Comparison of ENCODE assay signal across 26 cellular contexts in the genomic region with DNA sequence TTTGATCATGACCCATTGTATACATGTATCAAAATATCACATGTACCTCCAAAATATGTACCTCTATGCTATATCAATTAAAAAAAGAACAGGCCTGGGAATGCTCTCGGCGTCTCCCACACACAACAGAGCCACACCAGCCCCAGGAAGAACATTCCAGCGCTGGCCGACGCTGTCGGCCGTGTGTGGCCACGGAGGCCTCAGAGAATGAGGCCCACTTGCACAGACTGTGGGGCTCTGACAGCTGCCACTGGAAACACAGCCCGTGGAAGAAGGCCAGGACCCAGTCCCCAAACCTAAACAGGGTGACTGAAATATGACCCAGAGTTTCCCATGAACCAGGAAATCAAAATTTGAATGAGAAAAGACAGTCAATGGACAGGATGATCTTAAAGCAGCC.
"Had no signal": no experiment of that assay in that cellular context is flagged by ENCODE, and none has a peak within 500 bp of the region (broad histone marks: within the 10 kb centered on the region; RNA-seq: fewer than 3 reads in every experiment).

No MANE protein-coding gene starts in this region.

- H3K9me3 Mint-ChIP-seq: activated CD4-positive, alpha-beta T cell treated with anti-CD3 and anti-CD28 coated beads, Interleukin-2, amount 10 ng/mL, durations not matched to agents 24 days and 14 days; activated naive CD8-positive, alpha-beta T cell treated with anti-CD3 and anti-CD28 coated beads for 36 hours; activated T-cell treated with anti-CD3 and anti-CD28 coated beads, Interleukin-2, amount 50 U/mL, for 24 hours; WTC11 had no signal

- ATAC-seq: activated CD8-positive, alpha-beta memory T cell treated with anti-CD3 and anti-CD28 coated beads, Interleukin-2, amount 10 ng/mL, durations not matched to agents 7 days and 5 days; K562; SK-N-SH treated with all-trans-retinoic acid at 6 μM for 48 hours; WTC11 had no signal

- H3K27ac ChIP-seq: Peyer's patch, RWPE1, SJSA1 had no signal

- H3K4me3 Mint-ChIP-seq: activated CD4-positive, alpha-beta T cell treated with anti-CD3 and anti-CD28 coated beads, Interleukin-2, amount 10 ng/mL, durations not matched to agents 24 days and 14 days; activated CD8-positive, alpha-beta memory T cell treated with anti-CD3 and anti-CD28 coated beads, Interleukin-2, amount 10 ng/mL, durations not matched to agents 7 days and 5 days; activated naive CD8-positive, alpha-beta T cell treated with anti-CD3 and anti-CD28 coated beads for 36 hours; activated T-cell treated with anti-CD3 and anti-CD28 coated beads, Interleukin-2, amount 50 U/mL, for 24 hours; WTC11 had no signal

- H3K36me3 Mint-ChIP-seq: WTC11 had no signal

- H3K27ac Mint-ChIP-seq: activated CD4-positive, alpha-beta T cell treated with anti-CD3 and anti-CD28 coated beads, Interleukin-2, amount 10 ng/mL, durations not matched to agents 24 days and 14 days; activated CD8-positive, alpha-beta memory T cell treated with anti-CD3 and anti-CD28 coated beads, Interleukin-2, amount 10 ng/mL, durations not matched to agents 7 days and 5 days; activated naive CD8-positive, alpha-beta T cell treated with anti-CD3 and anti-CD28 coated beads for 36 hours; activated T-cell treated with anti-CD3 and anti-CD28 coated beads, Interleukin-2, amount 50 U/mL, for 24 hours had no signal

- DNase-seq: activated CD4-positive, alpha-beta T cell treated with anti-CD3 and anti-CD28 coated beads for 1 hour; activated CD4-positive, alpha-beta T cell treated with anti-CD3 and anti-CD28 coated beads, Interleukin-2, amount 10 ng/mL, durations not matched to agents 24 days and 14 days; activated CD4-positive, alpha-beta T cell treated with anti-CD3 and anti-CD28 coated beads, Interleukin-2, amount 50 U/mL, for 48 hours; activated CD8-positive, alpha-beta memory T cell treated with anti-CD3 and anti-CD28 coated beads, Interleukin-2, amount 10 ng/mL, durations not matched to agents 7 days and 5 days; activated effector memory CD4-positive, alpha-beta T cell treated with anti-CD3 and anti-CD28 coated beads, Interleukin-2, amount 50 U/mL, for 16 hours; activated naive CD4-positive, alpha-beta T cell treated with Interleukin-2 at 50 U/mL for 16 hours; activated naive CD8-positive, alpha-beta T cell treated with anti-CD3 and anti-CD28 coated beads for 36 hours; activated T-cell treated with anti-CD3 and anti-CD28 coated beads, Interleukin-2, amount 50 U/mL, for 24 hours; anterior cingulate cortex; caudate nucleus; Karpas-422; MM.1S; NCI-H1105 treated with DMSO at 0.1 percent for 48 hours; NCI-H1436 treated with DMSO at 0.1 percent for 48 hours; NCI-H187; NCI-H2081; NCI-H510A treated with DMSO at 0.1 percent for 48 hours; NCI-H69; Peyer's patch; SHP77; SW 1271 had no signal

- H3K36me3 ChIP-seq: Peyer's patch, SJSA1 had no signal

- H3K9me3 ChIP-seq: Peyer's patch, SJSA1 had no signal

- H3K27me3 ChIP-seq: Peyer's patch, SJSA1 had no signal

- H3K4me3 ChIP-seq: K562, Peyer's patch, SJSA1 had no signal

- H3K27me3 Mint-ChIP-seq: activated CD4-positive, alpha-beta T cell treated with anti-CD3 and anti-CD28 coated beads, Interleukin-2, amount 10 ng/mL, durations not matched to agents 24 days and 14 days; activated CD8-positive, alpha-beta memory T cell treated with anti-CD3 and anti-CD28 coated beads, Interleukin-2, amount 10 ng/mL, durations not matched to agents 7 days and 5 days; activated naive CD8-positive, alpha-beta T cell treated with anti-CD3 and anti-CD28 coated beads for 36 hours; activated T-cell treated with anti-CD3 and anti-CD28 coated beads, Interleukin-2, amount 50 U/mL, for 24 hours had no signal
